In genomic region chr3:77313843-77314242, GRCh38 we compare ENCODE assay signal across 6 cellular contexts.
"Had no signal": no experiment of that assay in that cellular context is flagged by ENCODE, and none has a peak within 500 bp of the region (broad histone marks: within the 10 kb centered on the region; RNA-seq: fewer than 3 reads in every experiment).

No MANE protein-coding gene starts in this region.

- H3K9me3 Mint-ChIP-seq: GM23338 had no signal

- H3K9me3 ChIP-seq: HAP-1 had no signal

- H3K27ac Mint-ChIP-seq: GM23338, IgD-negative memory B cell had no signal

- H3K4me3 Mint-ChIP-seq: GM23338, IgD-negative memory B cell had no signal

- DNase-seq: H7, KBM-7 had no signal

- H3K36me3 Mint-ChIP-seq: IgD-negative memory B cell had no signal

- H3K4me1 Mint-ChIP-seq: GM23338, IgD-negative memory B cell had no signal

- H3K27ac ChIP-seq: KMS-11 had no signal

- H3K27me3 Mint-ChIP-seq: IgD-negative memory B cell had no signal

- H2AFZ ChIP-seq: GM23338 had no signal

- H3K9ac ChIP-seq: KMS-11 had no signal

- H3K4me2 ChIP-seq: GM23338, KMS-11 had no signal

- H3K4me3 ChIP-seq: GM23338, HAP-1 had no signal

- ATAC-seq: GM23338 had no signal

- H3K36me3 ChIP-seq: HAP-1 had no signal
